In the genomic region with DNA sequence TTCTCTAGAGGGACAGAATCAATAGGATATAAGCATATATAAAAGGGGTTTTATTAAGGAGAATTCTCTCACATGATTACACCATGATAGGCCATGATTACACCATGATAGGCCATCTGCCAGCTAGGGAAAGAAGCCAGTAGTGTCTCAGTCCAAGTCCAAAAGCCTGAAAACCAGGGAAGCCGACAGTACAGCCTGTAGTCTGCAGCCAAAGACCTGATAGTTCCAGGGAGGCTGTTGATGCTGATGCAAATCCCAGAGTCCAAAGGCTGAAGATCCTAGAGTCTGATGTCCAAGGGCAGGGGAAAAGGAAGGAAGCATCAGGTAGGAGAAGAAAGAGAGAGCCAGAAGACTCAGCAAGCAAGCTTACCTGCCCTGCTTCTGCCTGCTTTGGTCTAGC, we compare ENCODE assay signal across 20 cellular contexts.
"Had no signal": no experiment of that assay in that cellular context is flagged by ENCODE, and none has a peak within 500 bp of the region (broad histone marks: within the 10 kb centered on the region; RNA-seq: fewer than 3 reads in every experiment).

No MANE protein-coding gene starts in this region.

- H3K36me3 Mint-ChIP-seq: activated CD4-positive, alpha-beta memory T cell treated with anti-CD3 and anti-CD28 coated beads for 36 hours; activated naive CD4-positive, alpha-beta T cell treated with anti-CD3 and anti-CD28 coated beads, Interleukin-2, amount 50 U/mL, for 72 hours; WTC11 had no signal

- H3K27ac Mint-ChIP-seq: activated CD4-positive, alpha-beta memory T cell treated with anti-CD3 and anti-CD28 coated beads for 36 hours; activated naive CD4-positive, alpha-beta T cell treated with anti-CD3 and anti-CD28 coated beads, Interleukin-2, amount 50 U/mL, for 72 hours; activated T-helper 1 cell treated with anti-CD3 and anti-CD28 coated beads, Interleukin-12 subunit alpha, Interleukin-12 subunit beta, Interleukin-2, Interleukin-4 antibody, amounts not matched to agents 30 ng/mL and 10 ng/mL and 1 ng/mL, durations not matched to agents 14 hours and 24 hours and 36 hours; natural killer cell; WTC11 had no signal

- H3K4me1 ChIP-seq: adrenal gland, parathyroid adenoma had no signal

- H3K9me3 ChIP-seq: adrenal gland, lower lobe of right lung had no signal

- H2AFZ ChIP-seq: parathyroid adenoma had no signal

- H3K79me2 ChIP-seq: parathyroid adenoma had no signal

- H3K27me3 Mint-ChIP-seq: activated CD4-positive, alpha-beta memory T cell treated with anti-CD3 and anti-CD28 coated beads for 36 hours had no signal

- H3K27me3 ChIP-seq: adrenal gland, cardiac muscle cell, dorsolateral prefrontal cortex had no signal

- H3K9ac ChIP-seq: parathyroid adenoma had no signal

- H3K27ac ChIP-seq: adrenal gland, cardiac muscle cell, dorsolateral prefrontal cortex, lower lobe of right lung, parathyroid adenoma had no signal

- ATAC-seq: activated naive CD4-positive, alpha-beta T cell treated with anti-CD3 and anti-CD28 coated beads, Interleukin-2, amount 50 U/mL, for 72 hours; left cardiac atrium; lower lobe of right lung; natural killer cell had no signal

- H3K9me3 Mint-ChIP-seq: activated CD4-positive, alpha-beta memory T cell treated with anti-CD3 and anti-CD28 coated beads for 36 hours; activated T-helper 1 cell treated with anti-CD3 and anti-CD28 coated beads, Interleukin-12 subunit alpha, Interleukin-12 subunit beta, Interleukin-2, Interleukin-4 antibody, amounts not matched to agents 30 ng/mL and 10 ng/mL and 1 ng/mL, durations not matched to agents 14 hours and 24 hours and 36 hours had no signal

- H3K4me3 Mint-ChIP-seq: activated CD4-positive, alpha-beta memory T cell treated with anti-CD3 and anti-CD28 coated beads for 36 hours; activated T-helper 1 cell treated with anti-CD3 and anti-CD28 coated beads, Interleukin-12 subunit alpha, Interleukin-12 subunit beta, Interleukin-2, Interleukin-4 antibody, amounts not matched to agents 30 ng/mL and 10 ng/mL and 1 ng/mL, durations not matched to agents 14 hours and 24 hours and 36 hours; natural killer cell; WTC11 had no signal

- H3K4me3 ChIP-seq: adrenal gland, cardiac muscle cell, dorsolateral prefrontal cortex, lower lobe of right lung had no signal

- H3K36me3 ChIP-seq: adrenal gland, cardiac muscle cell, lower lobe of right lung had no signal

- DNase-seq: activated CD4-positive, alpha-beta memory T cell treated with anti-CD3 and anti-CD28 coated beads for 36 hours; activated CD4-positive, alpha-beta T cell treated with anti-CD3 and anti-CD28 coated beads for 4 hours; activated gamma-delta T cell treated with Interleukin-2 at 50 U/mL for 16 hours; activated T-cell treated with anti-CD3 and anti-CD28 coated beads for 4 hours; foreskin melanocyte; hippocampal formation; left cardiac atrium; lower lobe of right lung; natural killer cell; stimulated activated CD4-positive, alpha-beta T cell treated with anti-CD3 and anti-CD28 coated beads, Interleukin-12 subunit alpha, Interleukin-12 subunit beta, amount 100 ng/mL, for 4 hours; stimulated activated CD4-positive, alpha-beta T cell treated with anti-CD3 and anti-CD28 coated beads, Interleukin-1b, Interleukin-23, amount 100 ng/mL, for 48 hours; stimulated activated CD8-positive, alpha-beta memory T cell treated with anti-CD3 and anti-CD28 coated beads, Interleukin-4, amount 100 ng/mL, for 48 hours; stimulated activated naive CD4-positive, alpha-beta T cell had no signal
